ENCODE assay signal across 1 cellular context in genomic region chr7:2956076-2956475, GRCh38.
TF ChIP-seq lines count a peak whose summit lies in the region.

No MANE protein-coding gene starts in this region.

TF ChIP-seq in A549, 52 proteins besides CTCF, POLR2A, EP300 and RAD21 (continued from another document):
- TF ChIP-seq TFCP2L1 (CRISPR knock-in tag; IDR thresholded peaks at IDR 0.05) (no peak), CHD2 (IDR thresholded peaks at IDR 0.05; ENCODE audit: low read length, partially characterized antibody) (no peak), POLR2AphosphoS2 (conservative IDR thresholded peaks at IDR 0.05; ENCODE audit: low read length) (no peak)
